In genomic region chr20:9744551-9744950, GRCh38 we compare ENCODE assay signal across 15 cellular contexts.
A peak's percentile ranks its signal among the peaks of the same experiment; 100 is the strongest.
DNase-seq lines count a peak whose midpoint lies in the region; ATAC-seq, FAIRE-seq and TF ChIP-seq lines count a peak whose summit lies in the region.
"Had no signal": no experiment of that assay in that cellular context is flagged by ENCODE, and none has a peak within 500 bp of the region (broad histone marks: within the 10 kb centered on the region; RNA-seq: fewer than 3 reads in every experiment).

No MANE protein-coding gene starts in this region.

- H2AFZ ChIP-seq in MM.1S (ENCODE audit: low read length) = no peak overlapping the region

- H3K4me2 ChIP-seq in A549 (no peak overlapping the region), MM.1S (ENCODE audit: low read depth, low read length) (peak overlapping the region; percentile 30; the same call in 1 of the 2 replicates)
- H3K4me2 ChIP-seq in BLaER1 treated with 17β-estradiol and CSF1 and Interleukin-3, amounts not matched to agents 10 nM and 100 nM = peak overlapping the region in 7 of 11 experiments; percentile 7 to 31 (median 20); a peak in 8 of 22 replicates

- H3K9me3 ChIP-seq in A549 (0 out of 3 replicates have a peak, but pooled peaks cover 3% of the 10 kb centered on the region), MM.1S (replicated peaks; ENCODE audit: insufficient read depth, low read length) (no peaks in the 10 kb centered on the region)
- H3K9me3 ChIP-seq in BLaER1 treated with 17β-estradiol and CSF1 and Interleukin-3, amounts not matched to agents 10 nM and 100 nM (replicated peaks in 1 of 11) = peaks cover 0 to 7% (median 0%) of the 10 kb centered on the region in 11 experiments; a peak in 1 of 22 replicates
- H3K9me3 ChIP-seq: BE2C had no signal

- no peaks in the 10 kb centered on the region for H3K9me2 ChIP-seq in MM.1S (replicated peaks; ENCODE audit: insufficient read depth, low read length)

- H3K4me1 ChIP-seq in A549 = no peaks in the 10 kb centered on the region
- H3K4me1 ChIP-seq in BLaER1 treated with 17β-estradiol and CSF1 and Interleukin-3, amounts not matched to agents 10 nM and 100 nM = peaks cover 0 to 12% (median 6%) of the 10 kb centered on the region in 10 experiments; a peak in 9 of 20 replicates
- H3K4me1 ChIP-seq in MM.1S (ENCODE audit: low read length) = peaks cover 26% of the 10 kb centered on the region
- H3K4me1 ChIP-seq: BE2C had no signal

- H4K20me1 ChIP-seq in BLaER1 treated with 17β-estradiol and CSF1 and Interleukin-3, amounts not matched to agents 10 nM and 100 nM = no peaks in the 10 kb centered on the region
- no peaks in the 10 kb centered on the region for H4K20me1 ChIP-seq in MM.1S (ENCODE audit: insufficient read depth, low read length)

- H3K36me3 ChIP-seq in BLaER1 treated with 17β-estradiol and CSF1 and Interleukin-3, amounts not matched to agents 10 nM and 100 nM = no peaks in the 10 kb centered on the region
- H3K36me3 ChIP-seq in MM.1S (replicated peaks; ENCODE audit: insufficient read depth, low read length) = no peaks in the 10 kb centered on the region
- H3K36me3 ChIP-seq: BE2C had no signal

- POLR2A ChIA-PET in A549 (lab: Yijun Ruan, JAX) = no interaction called here

- no peak overlapping the region for H3K9ac ChIP-seq in BLaER1 treated with 17β-estradiol and CSF1 and Interleukin-3, amounts not matched to agents 10 nM and 100 nM
- H3K9ac ChIP-seq in MM.1S (ENCODE audit: low read length) = peak overlapping the region; percentile 14; the same call in 1 of the 2 replicates

- FAIRE-seq in A549 (lab: Jason Lieb, UNC) = peak; percentile 18
- FAIRE-seq: A204.1 had no signal

- no peaks in the 10 kb centered on the region for H3K79me2 ChIP-seq in MM.1S (ENCODE audit: low read length)

- DNase-seq in A549 (ENCODE audit: low read depth in 1 of 2, low spot score in 1 of 2) = no peak
- DNase-seq in MM.1S = peak; percentile 90
- DNase-seq in activated gamma-delta T cell (lab: John Stamatoyannopoulos, UW) = no peak
- no peak for DNase-seq in SKM-1 (lab: John Stamatoyannopoulos, UW; ENCODE audit: unreplicated experiment)
- DNase-seq: BE2C; CD8-positive, alpha-beta memory T cell; DMS53; GF-D8; HCEC 1CT; HFFc6; KG1 had no signal

- TF ChIP-seq POLR2A in A549 (IDR thresholded peaks at IDR 0.05; ENCODE audit: low read length) = no peak

- H3K27ac ChIP-seq in A549 (no peak overlapping the region), MM.1S (ENCODE audit: low read length) (peak overlapping the region; percentile 81)
- no peak overlapping the region for H3K27ac ChIP-seq in BLaER1 treated with 17β-estradiol and CSF1 and Interleukin-3, amounts not matched to agents 10 nM and 100 nM

- H3K27me3 ChIP-seq in BLaER1 treated with 17β-estradiol and CSF1 and Interleukin-3, amounts not matched to agents 10 nM and 100 nM = no peaks in the 10 kb centered on the region
- no peaks in the 10 kb centered on the region for H3K27me3 ChIP-seq in MM.1S (replicated peaks; ENCODE audit: insufficient read depth, low read length)

- no peak for TF ChIP-seq RAD21 in A549 (conservative IDR thresholded peaks at IDR 0.05 in 1 of 2, IDR thresholded peaks at IDR 0.05 in 1 of 2)

- H3K4me3 ChIP-seq in A549 (no peak overlapping the region), MM.1S (ENCODE audit: low read length) (no peak overlapping the region)
- H3K4me3 ChIP-seq in BLaER1 treated with 17β-estradiol and CSF1 and Interleukin-3, amounts not matched to agents 10 nM and 100 nM = no peak overlapping the region

- H3F3A ChIP-seq in MM.1S (ENCODE audit: insufficient read depth, low read length) = peaks cover 16% of the 10 kb centered on the region

- TF ChIP-seq CTCF in A549 (IDR thresholded peaks at IDR 0.05) (no peak), MM.1S (IDR thresholded peaks at IDR 0.05; ENCODE audit: low read length) (no peak)

- TF ChIP-seq EP300 in A549 (IDR thresholded peaks at IDR 0.05) = no peak

- CTCF ChIA-PET in A549 (lab: Yijun Ruan, JAX) = interaction anchor here (1.7 kb wide), 1 partner anchor 36 kb away, joined by 3 read pairs; no protein-coding TSS in a partner anchor

- ATAC-seq in A549 (no peak), GM21717 (IDR thresholded peaks at IDR 0.05; ENCODE audit: unreplicated experiment) (peak; percentile 53), HG03460 (IDR thresholded peaks at IDR 0.05; ENCODE audit: unreplicated experiment) (no peak)

TF ChIP-seq in A549, 52 proteins besides CTCF, POLR2A, EP300 and RAD21:
- TF ChIP-seq ZC3H11A (IDR thresholded peaks at IDR 0.05) = no peak
- no peak for TF ChIP-seq HOXB5 (CRISPR knock-in tag; IDR thresholded peaks at IDR 0.05)
- no peak for TF ChIP-seq KDM1A (IDR thresholded peaks at IDR 0.05; ENCODE audit: low read depth)
- TF ChIP-seq RFX5 (IDR thresholded peaks at IDR 0.05) = no peak
- TF ChIP-seq, protein P1, sequence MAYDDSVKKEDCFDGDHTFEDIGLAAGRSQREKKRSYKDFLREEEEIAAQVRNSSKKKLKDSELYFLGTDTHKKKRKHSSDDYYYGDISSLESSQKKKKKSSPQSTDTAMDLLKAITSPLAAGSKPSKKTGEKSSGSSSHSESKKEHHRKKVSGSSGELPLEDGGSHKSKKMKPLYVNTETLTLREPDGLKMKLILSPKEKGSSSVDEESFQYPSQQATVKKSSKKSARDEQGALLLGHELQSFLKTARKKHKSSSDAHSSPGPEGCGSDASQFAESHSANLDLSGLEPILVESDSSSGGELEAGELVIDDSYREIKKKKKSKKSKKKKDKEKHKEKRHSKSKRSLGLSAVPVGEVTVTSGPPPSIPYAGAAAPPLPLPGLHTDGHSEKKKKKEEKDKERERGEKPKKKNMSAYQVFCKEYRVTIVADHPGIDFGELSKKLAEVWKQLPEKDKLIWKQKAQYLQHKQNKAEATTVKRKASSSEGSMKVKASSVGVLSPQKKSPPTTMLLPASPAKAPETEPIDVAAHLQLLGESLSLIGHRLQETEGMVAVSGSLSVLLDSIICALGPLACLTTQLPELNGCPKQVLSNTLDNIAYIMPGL (CRISPR knock-in tag; IDR thresholded peaks at IDR 0.05; ENCODE audit: borderline replicate concordance) = no peak
